In the genomic region with DNA sequence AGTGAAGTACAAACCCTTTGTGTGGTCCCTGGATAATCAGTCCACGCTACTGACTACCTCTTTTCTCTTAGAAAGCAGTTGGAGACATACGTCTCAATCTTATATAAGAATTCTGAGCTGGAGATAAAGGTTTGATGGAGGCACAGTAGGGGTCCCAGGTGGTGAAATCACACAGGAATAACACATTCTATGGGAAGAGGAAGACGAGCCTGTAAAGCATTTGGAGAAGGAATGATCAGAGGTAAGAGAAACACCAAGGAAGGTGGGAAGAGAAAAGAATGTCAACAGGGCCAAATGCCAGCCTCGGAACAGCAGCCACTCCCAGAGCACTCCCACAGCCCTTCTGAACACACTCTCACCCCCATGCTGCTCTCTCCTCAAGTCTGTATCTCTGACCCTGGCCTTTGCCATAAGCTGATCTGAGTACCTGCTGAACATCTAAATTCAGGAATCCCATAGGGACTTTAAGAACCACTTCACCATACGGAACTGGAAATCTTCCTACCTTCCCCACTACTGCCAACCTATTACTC, we compare ENCODE assay signal across 1 cellular context.
TF ChIP-seq lines count a peak whose summit lies in the region.

No MANE protein-coding gene starts in this region.

TF ChIP-seq in H1, 55 proteins besides CTCF, POLR2A, EP300 and RAD21:
- TF ChIP-seq SP4 (IDR thresholded peaks at IDR 0.05; ENCODE audit: low read length): no peak
- no peak for TF ChIP-seq ZNF274 (IDR thresholded peaks at IDR 0.05; ENCODE audit: borderline replicate concordance, extremely low read depth, low read length)
- TF ChIP-seq SAP30 (IDR thresholded peaks at IDR 0.05; ENCODE audit: insufficient read depth, insufficient replicate concordance, low read length): no peak
- TF ChIP-seq ATF2 (IDR thresholded peaks at IDR 0.05; ENCODE audit: low read length): no peak
- TF ChIP-seq RBBP5 (IDR thresholded peaks at IDR 0.05; ENCODE audit: borderline replicate concordance, low read depth, low read length): no peak
- TF ChIP-seq SUZ12 (IDR thresholded peaks at IDR 0.05; ENCODE audit: low read length): no peak
- TF ChIP-seq TCF12 (IDR thresholded peaks at IDR 0.05; ENCODE audit: low read depth, low read length): no peak
- no peak for TF ChIP-seq CTBP2 (IDR thresholded peaks at IDR 0.05; ENCODE audit: borderline replicate concordance, insufficient read depth, insufficient read length, low read length)
- no peak for TF ChIP-seq RNF2 (IDR thresholded peaks at IDR 0.05; ENCODE audit: borderline replicate concordance, low read depth, low read length, missing control alignments, poor library complexity, severe bottlenecking)
- TF ChIP-seq BACH1 (IDR thresholded peaks at IDR 0.05; ENCODE audit: low read length): no peak
- no peak for TF ChIP-seq TAF1 (IDR thresholded peaks at IDR 0.05; ENCODE audit: low read depth, low read length)
- no peak for TF ChIP-seq SIN3A (conservative IDR thresholded peaks at IDR 0.05 in 1 of 2, IDR thresholded peaks at IDR 0.05 in 1 of 2; ENCODE audit: low read depth in 1 of 2, low read length in 2 of 2)
- no peak for TF ChIP-seq RXRA (IDR thresholded peaks at IDR 0.05; ENCODE audit: insufficient read depth, low read depth, low read length)
- TF ChIP-seq HDAC2 (IDR thresholded peaks at IDR 0.05; ENCODE audit: borderline replicate concordance in 1 of 2, low read depth in 2 of 2, low read length in 2 of 2): no peak
- TF ChIP-seq TAF7 (optimal IDR thresholded peaks at IDR 0.05; ENCODE audit: borderline replicate concordance, low read depth, low read length): no peak
- no peak for TF ChIP-seq POLR2AphosphoS5 (IDR thresholded peaks at IDR 0.05; ENCODE audit: low read depth, low read length)
- TF ChIP-seq CBX8 (IDR thresholded peaks at IDR 0.05; ENCODE audit: borderline replicate concordance, low read depth, low read length): no peak
- no peak for TF ChIP-seq ASH2L (IDR thresholded peaks at IDR 0.05; ENCODE audit: low read length)
- TF ChIP-seq TEAD4 (IDR thresholded peaks at IDR 0.05; ENCODE audit: low read depth, low read length): no peak
